ENCODE assay signal across 9 cellular contexts in the genomic region with DNA sequence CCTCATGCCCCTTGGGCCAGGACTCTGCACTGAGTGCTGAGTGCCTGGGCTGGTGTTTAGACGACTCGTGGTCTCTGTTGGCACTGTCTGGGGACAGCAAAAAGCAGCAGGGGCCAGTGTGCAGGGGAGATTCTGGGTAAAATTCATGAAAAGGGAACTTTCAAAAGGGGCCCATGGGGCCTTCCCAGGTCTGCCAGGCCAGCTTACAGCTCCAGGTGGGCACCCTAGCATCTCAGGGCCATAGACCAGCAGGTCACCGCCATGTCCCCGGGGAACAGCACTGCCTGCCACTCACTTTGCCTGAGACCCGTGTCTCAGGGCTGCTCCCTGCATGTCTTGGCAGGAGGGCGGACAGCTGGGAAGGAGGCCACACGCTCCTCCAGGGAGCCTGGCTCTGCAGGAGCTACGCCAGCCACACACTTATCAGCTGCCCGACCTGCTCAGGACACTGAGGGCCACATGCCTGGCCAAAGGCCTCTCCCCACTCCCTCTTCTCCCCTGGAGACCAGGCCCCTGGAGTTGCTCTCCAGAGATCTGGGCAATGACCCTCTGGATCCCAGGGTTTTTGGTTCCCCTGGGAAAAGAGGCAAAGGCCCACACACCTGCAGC. TPM values are rescaled to one million over a fixed set of nuclear protein-coding genes. Genes with fewer than 3 reads are reported as not detected.
DNase-seq lines count a peak whose midpoint lies in the region; ATAC-seq, FAIRE-seq and TF ChIP-seq lines count a peak whose summit lies in the region.
"Had no signal": no experiment of that assay in that cellular context is flagged by ENCODE, and none has a peak within 500 bp of the region (broad histone marks: within the 10 kb centered on the region; RNA-seq: fewer than 3 reads in every experiment).

No MANE protein-coding gene starts in this region.

- TF ChIP-seq CTCF in Panc1 (IDR thresholded peaks at IDR 0.05) (no peak), gastrocnemius medialis (IDR thresholded peaks at IDR 0.05 in 4 of 5, conservative IDR thresholded peaks at IDR 0.05 in 1 of 5) (no peak)

- H3K4me3 ChIP-seq in Panc1 (ENCODE audit: low read depth in 2 of 2, low read length in 2 of 2), result peak overlapping the region in 1 of 2 experiments; percentile 24; a peak in 2 of 4 replicates
- H3K4me3 ChIP-seq in gastrocnemius medialis, result peak overlapping the region in 2 of 4 donors; percentile 10 to 25
- H3K4me3 ChIP-seq: GM23248 had no signal

- H3K27me3 ChIP-seq in Panc1 (ENCODE audit: control insufficient read depth, insufficient read depth, low read length) (no peaks in the 10 kb centered on the region), gastrocnemius medialis (no peaks in the 10 kb centered on the region)

- FAIRE-seq in frontal cortex (lab: Jason Lieb, UNC), result no peak

- ATAC-seq in GM18909 (IDR thresholded peaks at IDR 0.05; ENCODE audit: poor library complexity, unreplicated experiment) (peak; percentile 16), Panc1 (peak; percentile 1; the same call in 1 of the 2 replicates), gastrocnemius medialis (peak; percentile 55 to 62)

- CTCF ChIA-PET in Panc1 (lab: Charles Lee), result interaction anchor here (1.3 to 1.4 kb wide), 2 partner anchors 47 to 49 kb away, joined by 3 to 5 read pairs; no protein-coding TSS in a partner anchor

- no TSS peak for BruUV-seq in Panc1 (replicated peaks; lab: Mats Ljungman, UMichigan)

- H3K36me3 ChIP-seq in Panc1 (ENCODE audit: control insufficient read depth, insufficient read depth, low read length) (no peaks in the 10 kb centered on the region), gastrocnemius medialis (no peaks in the 10 kb centered on the region)

- no peaks in the 10 kb centered on the region for H3K9me3 ChIP-seq in Panc1 (ENCODE audit: control insufficient read depth, insufficient read depth, low read depth, low read length)
- no peaks in the 10 kb centered on the region for H3K9me3 ChIP-seq in gastrocnemius medialis

- no peak for DNase-seq in Panc1 (ENCODE audit: low read depth, low spot score)
- DNase-seq in frontal cortex (ENCODE audit: low spot score in 2 of 2), result peak; percentile 39 to 47
- DNase-seq in gastrocnemius medialis, result peak; percentile 53 to 80
- DNase-seq in hepatic stellate cell (ENCODE audit: low spot score), result no peak
- DNase-seq in T-helper 9 cell, result no peak
- DNase-seq in NCI-H748 (lab: John Stamatoyannopoulos, UW; ENCODE audit: unreplicated experiment), result no peak
- DNase-seq in NCI-H1105 (lab: John Stamatoyannopoulos, UW), result no peak

- H3K27ac ChIP-seq in Panc1 (ENCODE audit: low read length) (peak overlapping the region; percentile 97), gastrocnemius medialis (peak overlapping the region; percentile 55 to 96 (median 62))
- H3K27ac ChIP-seq: GM23248 had no signal

- POLR2A ChIA-PET in Panc1 (lab: Charles Lee), result interaction anchor here (0.7 kb wide), 1 partner anchor 76 kb away, joined by 3 read pairs; no protein-coding TSS in a partner anchor

- intact Hi-C loops in Panc1 (cut with micrococcal nuclease; ENCODE audit: unreplicated experiment), result loop anchor here (10.0 kb wide), 1 partner anchor 128 kb away; no protein-coding TSS in a partner anchor
- intact Hi-C loops in gastrocnemius medialis (cut with DNase I; ENCODE audit: low total_unique reads), result no loop called here

- peaks cover 62% of the 10 kb centered on the region for H3K4me1 ChIP-seq in Panc1 (ENCODE audit: control insufficient read depth, insufficient read depth, low read length)
- H3K4me1 ChIP-seq in gastrocnemius medialis, result peaks cover 14 to 23% of the 10 kb centered on the region in 2 donors

- TF ChIP-seq POLR2A in gastrocnemius medialis (IDR thresholded peaks at IDR 0.05), result no peak

- in situ Hi-C loops in Panc1 (cut with HindIII; ENCODE audit: low pct_unique_long_range_greater_than_20kb, low sequenced_read_pairs), result no loop called here
- in situ Hi-C loops in gastrocnemius medialis (cut with MboI; ENCODE audit: low sequenced_read_pairs in 4 of 4), result no loop called here

RNA-seq across cellular contexts. Expression of a gene that starts 8.8 kb away (rescaled TPM):
- total RNA-seq in Panc1 (2021; ENCODE audit: unreplicated experiment) (956 TPM), frontal cortex (92.1 TPM), gastrocnemius medialis (10 to 100 TPM; 16.3 to 34.5 (median 26.3) TPM)
- 789 TPM for polyA plus RNA-seq in Panc1 (2012; ENCODE audit: insufficient read length)

RNA-seq across cellular contexts. Expression of a gene that starts 41.2 kb away (rescaled TPM):
- total RNA-seq in Panc1 (2021; ENCODE audit: unreplicated experiment) (115 TPM), frontal cortex (18.8 TPM), gastrocnemius medialis (100 to 1,000 TPM in 2 of 4 donors, 10 to 100 TPM in 2; 54.6 to 119 (median 83.2) TPM)
- polyA plus RNA-seq in Panc1 (2012; ENCODE audit: insufficient read length), result 157 TPM

RNA-seq across cellular contexts. Expression of a gene that starts 55.1 kb away (rescaled TPM):
- total RNA-seq in Panc1 (2021; ENCODE audit: unreplicated experiment) (175 TPM), frontal cortex (73.8 TPM), gastrocnemius medialis (100 to 1,000 TPM; 119 to 174 (median 137) TPM)
- polyA plus RNA-seq in Panc1 (2012; ENCODE audit: insufficient read length), result 263 TPM

RNA-seq across cellular contexts. Expression of a gene that starts 55.2 kb away (rescaled TPM):
- total RNA-seq in Panc1 (2021; ENCODE audit: unreplicated experiment) (43.4 TPM), frontal cortex (21.2 TPM), gastrocnemius medialis (10 to 100 TPM; 29.6 to 64.9 (median 49.1) TPM)
- 54.6 TPM for polyA plus RNA-seq in Panc1 (2012; ENCODE audit: insufficient read length)

Comparison
In these comparisons a context has a peak if more than half of its experiments do, and no peak if none do; other contexts are left out.
1. ATAC-seq: peak in every context shown above with its lines; median percentile 58 in gastrocnemius medialis; 16 in GM18909; 1 in Panc1.
2. DNase-seq: peak in frontal cortex (2 of 2) and gastrocnemius medialis (2 of 2); none in Panc1 (single experiment), hepatic stellate cell (single experiment), T-helper 9 cell (single experiment), NCI-H748 (single experiment) and NCI-H1105 (single experiment).
3. RNA of a gene that starts 8.8 kb away (total RNA-seq): 956 TPM in Panc1 (single experiment); 92.1 TPM in frontal cortex (single experiment) and 16.3 to 34.5 TPM in gastrocnemius medialis; every median in the first group is over 10 times any median in the second.